Comparison of ENCODE assay signal across 1 cellular context in genomic region chr2:73736855-73737779, GRCh38.
A peak's percentile ranks its signal among the peaks of the same experiment; 100 is the strongest.
TF ChIP-seq lines count a peak whose summit lies in the region.

Gene TPRKB (minus strand): TSS chr2:73737345. CDS start chr2:73734569, 2,776 bp downstream.

TF ChIP-seq in HCT116, 20 proteins besides CTCF, POLR2A, EP300 and RAD21 (continued from another document):
- TF ChIP-seq YY1 (IDR thresholded peaks at IDR 0.05; ENCODE audit: extremely low read depth, insufficient replicate concordance, low read depth, low read length) (peak; percentile 83), TCF7L2 (IDR thresholded peaks at IDR 0.05; ENCODE audit: borderline replicate concordance, extremely low read depth, insufficient read depth, insufficient read length) (no peak), REST (IDR thresholded peaks at IDR 0.05; ENCODE audit: low read depth) (no peak)
